ENCODE assay signal across 28 cellular contexts in the genomic region with DNA sequence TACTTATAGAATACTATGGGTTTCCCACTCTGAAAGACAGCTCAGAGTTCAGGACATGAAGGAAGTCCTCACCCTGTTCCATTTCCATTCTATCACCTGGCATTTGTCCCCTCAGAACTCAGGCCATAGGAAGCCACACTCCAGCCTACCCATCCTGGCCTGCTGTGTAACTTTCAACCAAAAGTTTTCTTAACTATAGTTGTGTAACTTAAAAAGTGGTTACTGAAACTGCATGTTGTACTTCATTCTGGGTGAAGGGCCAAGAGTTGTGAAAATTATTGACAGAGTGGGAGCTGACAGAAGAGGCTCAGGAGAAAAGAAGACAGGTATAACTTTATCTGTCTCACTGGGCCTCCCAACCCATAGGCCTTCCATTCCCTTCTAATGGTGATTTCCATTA.
DNase-seq lines count a peak whose midpoint lies in the region; ATAC-seq, FAIRE-seq and TF ChIP-seq lines count a peak whose summit lies in the region.
"Had no signal": no experiment of that assay in that cellular context is flagged by ENCODE, and none has a peak within 500 bp of the region (broad histone marks: within the 10 kb centered on the region; RNA-seq: fewer than 3 reads in every experiment).

No MANE protein-coding gene starts in this region.

- H3K36me3 ChIP-seq in left ventricle myocardium inferior = no peaks in the 10 kb centered on the region
- H3K36me3 ChIP-seq: brain microvascular endothelial cell, gastroesophageal sphincter, prostate gland, SJCRH30 had no signal

- no peaks in the 10 kb centered on the region for H3K9me3 ChIP-seq in left ventricle myocardium inferior (replicated peaks)
- H3K9me3 ChIP-seq: gastroesophageal sphincter, prostate gland, SJCRH30, testis had no signal

- H3K36me3 Mint-ChIP-seq in activated T-cell treated with anti-CD3 and anti-CD28 coated beads, Interleukin-2, amount 50 U/mL, for 72 hours (ENCODE audit: insufficient read depth in 2 of 2) = no peaks in the 10 kb centered on the region
- H3K36me3 Mint-ChIP-seq: CD14-positive monocyte had no signal

- H3K4me3 ChIP-seq in left ventricle myocardium inferior = no peak overlapping the region
- H3K4me3 ChIP-seq: gastroesophageal sphincter, hepatocyte, prostate gland, SJCRH30, testis had no signal

- peaks cover 26% of the 10 kb centered on the region for H3K27me3 Mint-ChIP-seq in activated T-cell treated with anti-CD3 and anti-CD28 coated beads, Interleukin-2, amount 50 U/mL, for 72 hours (ENCODE audit: low read depth)

- peaks cover 18% of the 10 kb centered on the region for H3K4me1 Mint-ChIP-seq in activated T-cell treated with anti-CD3 and anti-CD28 coated beads, Interleukin-2, amount 50 U/mL, for 72 hours (ENCODE audit: low read depth)
- H3K4me1 Mint-ChIP-seq: CD14-positive monocyte had no signal

- peak; percentile 13 to 16 for ATAC-seq in activated T-cell treated with anti-CD3 and anti-CD28 coated beads, Interleukin-2, amount 50 U/mL, for 72 hours (replicated peaks in 1 of 2)
- peak; percentile 38 for ATAC-seq in GM21723 (IDR thresholded peaks at IDR 0.05; ENCODE audit: unreplicated experiment)
- peak; percentile 41 for ATAC-seq in HG02981 (IDR thresholded peaks at IDR 0.05; ENCODE audit: unreplicated experiment)
- peak; percentile 76 for ATAC-seq in left lobe of liver
- ATAC-seq: gastroesophageal sphincter, left colon had no signal

- no peaks in the 10 kb centered on the region for H3K4me1 ChIP-seq in left ventricle myocardium inferior
- H3K4me1 ChIP-seq: gastroesophageal sphincter, prostate gland, SJCRH30, testis had no signal

- DNase-seq in activated T-cell treated with anti-CD3 and anti-CD28 coated beads, Interleukin-2, amount 50 U/mL, for 72 hours = no peak
- DNase-seq in activated T-cell treated with anti-CD3 and anti-CD28 coated beads for 4 hours = no peak
- DNase-seq in left lobe of liver (ENCODE audit: low spot score) = no peak
- DNase-seq in urothelium cell line (ENCODE audit: low spot score) = no peak
- no peak for DNase-seq in left ventricle myocardium inferior
- DNase-seq in ureter (ENCODE audit: low spot score) = no peak
- DNase-seq: activated CD4-positive, alpha-beta T cell treated with anti-CD3 and anti-CD28 coated beads, Interleukin-2, amount 50 U/mL, for 1 hour; DMS79 treated with DMSO at 0.1 percent for 48 hours; GF-D8; H9; left colon; mesendoderm; NCI-H1417 treated with DMSO at 0.1 percent for 48 hours; NCI-H2081 treated with DMSO at 0.1 percent for 48 hours; NCI-H446; nucleus accumbens; SJCRH30; testis had no signal

- H3K27ac Mint-ChIP-seq in activated T-cell treated with anti-CD3 and anti-CD28 coated beads, Interleukin-2, amount 50 U/mL, for 72 hours = no peak overlapping the region

- peaks cover 4% of the 10 kb centered on the region in 2 donors for H3K9me3 Mint-ChIP-seq in activated T-cell treated with anti-CD3 and anti-CD28 coated beads, Interleukin-2, amount 50 U/mL, for 72 hours
- H3K9me3 Mint-ChIP-seq: CD14-positive monocyte, H9 had no signal

- intact Hi-C loops in left ventricle myocardium inferior (cut with micrococcal nuclease) = no loop called here

- peaks cover 2% of the 10 kb centered on the region for H3K27me3 ChIP-seq in left ventricle myocardium inferior (ENCODE audit: low read depth)
- H3K27me3 ChIP-seq: brain microvascular endothelial cell, gastroesophageal sphincter, hepatocyte, SJCRH30, testis had no signal

- no peak overlapping the region for H3K4me3 Mint-ChIP-seq in activated T-cell treated with anti-CD3 and anti-CD28 coated beads, Interleukin-2, amount 50 U/mL, for 72 hours
- H3K4me3 Mint-ChIP-seq: CD14-positive monocyte, H9 had no signal

- no peak for TF ChIP-seq CTCF in left ventricle myocardium inferior (IDR thresholded peaks at IDR 0.05; ENCODE audit: borderline replicate concordance)

- H3K27ac ChIP-seq in left ventricle myocardium inferior (replicated peaks) = no peak overlapping the region
- H3K27ac ChIP-seq: 22Rv1, brain microvascular endothelial cell, gastroesophageal sphincter, hepatocyte, KMS-11, prostate gland, SJCRH30, testis had no signal

- FAIRE-seq in urothelium cell line (lab: Jason Lieb, UNC) = no peak
- FAIRE-seq: HTR-8/SVneo had no signal

Comparison
In these comparisons a context has a peak if more than half of its experiments do, and no peak if none do; other contexts are left out.
1. ATAC-seq: peak in every context shown above with its lines; median percentile 76 in left lobe of liver; 41 in HG02981; 38 in GM21723; 14 in activated T-cell treated with anti-CD3 and anti-CD28 coated beads, Interleukin-2, amount 50 U/mL, for 72 hours.